Comparison of ENCODE assay signal across 15 cellular contexts in genomic region chr21:41653944-41654625, GRCh38.
DNase-seq lines count a peak whose midpoint lies in the region; ATAC-seq and TF ChIP-seq lines count a peak whose summit lies in the region.
"Had no signal": no experiment of that assay in that cellular context is flagged by ENCODE, and none has a peak within 500 bp of the region (broad histone marks: within the 10 kb centered on the region; RNA-seq: fewer than 3 reads in every experiment).

No MANE protein-coding gene starts in this region.

- H3K4me3 ChIP-seq in AG09309 (ENCODE audit: control insufficient read depth, low read depth, low read length), result no peak overlapping the region
- no peak overlapping the region for H3K4me3 ChIP-seq in lower lobe of right lung
- H3K4me3 ChIP-seq: BLaER1 had no signal

- POLR2A ChIA-PET in RWPE1 (lab: Yijun Ruan, JAX; ENCODE audit: low non-redundant PET), result no interaction called here

- peak; percentile 55 for DNase-seq in AG09309 (ENCODE audit: low read depth)
- DNase-seq in RWPE1 (ENCODE audit: low spot score), result peak; percentile 72
- DNase-seq in epithelial cell of prostate (ENCODE audit: low read depth, low spot score), result no peak
- no peak for DNase-seq in lower lobe of right lung
- DNase-seq in NOMO-1 (lab: John Stamatoyannopoulos, UW; ENCODE audit: unreplicated experiment in 2 of 2), result no peak
- DNase-seq in posterior vena cava (ENCODE audit: low spot score), result no peak
- no peak for DNase-seq in activated naive CD4-positive, alpha-beta T cell treated with anti-CD3 and anti-CD28 coated beads, Interleukin-2, amount 10 ng/mL, durations not matched to agents 7 days and 5 days
- no peak for DNase-seq in NCI-H526 treated with DMSO at 0.1 percent for 48 hours (lab: John Stamatoyannopoulos, UW)
- DNase-seq: activated CD4-positive, alpha-beta T cell treated with anti-CD3 and anti-CD28 coated beads for 36 hours; islet precursor cell; NCI-H1694; NK-92 treated with Interleukin-12 subunit alpha and Interleukin-12 subunit beta, amount 100 ng/mL, for 24 hours had no signal

- CTCF ChIA-PET in RWPE1 (lab: Yijun Ruan, JAX), result no interaction called here
- CTCF ChIA-PET in activated naive CD4-positive, alpha-beta T cell treated with anti-CD3 and anti-CD28 coated beads, Interleukin-2, amount 10 ng/mL, durations not matched to agents 7 days and 5 days (lab: Charles Lee), result no interaction called here

- H3K27ac Mint-ChIP-seq in activated naive CD4-positive, alpha-beta T cell treated with anti-CD3 and anti-CD28 coated beads, Interleukin-2, amount 10 ng/mL, durations not matched to agents 7 days and 5 days, result no peak overlapping the region
- H3K27ac Mint-ChIP-seq: activated CD4-positive, alpha-beta T cell treated with anti-CD3 and anti-CD28 coated beads for 36 hours; brain had no signal

- intact Hi-C loops in lower lobe of right lung (cut with DNase I), result no loop called here
- intact Hi-C loops in posterior vena cava (cut with DNase I), result no loop called here

- peaks cover 21% of the 10 kb centered on the region for H3K27me3 Mint-ChIP-seq in activated naive CD4-positive, alpha-beta T cell treated with anti-CD3 and anti-CD28 coated beads, Interleukin-2, amount 10 ng/mL, durations not matched to agents 7 days and 5 days

- no peaks in the 10 kb centered on the region for H3K36me3 Mint-ChIP-seq in activated naive CD4-positive, alpha-beta T cell treated with anti-CD3 and anti-CD28 coated beads, Interleukin-2, amount 10 ng/mL, durations not matched to agents 7 days and 5 days
- H3K36me3 Mint-ChIP-seq: brain had no signal

- TF ChIP-seq CTCF in AG09309 (IDR thresholded peaks at IDR 0.05; ENCODE audit: control insufficient read depth, insufficient read depth, low read depth, low read length, missing control alignments) (no peak), RWPE1 (conservative IDR thresholded peaks at IDR 0.05; ENCODE audit: low read depth) (no peak), lower lobe of right lung (IDR thresholded peaks at IDR 0.05) (no peak)

- peak; percentile 70 to 81 for ATAC-seq in lower lobe of right lung
- ATAC-seq: activated CD4-positive, alpha-beta T cell treated with anti-CD3 and anti-CD28 coated beads for 36 hours had no signal

- H3K27me3 ChIP-seq in lower lobe of right lung (ENCODE audit: low read depth), result no peaks in the 10 kb centered on the region
- H3K27me3 ChIP-seq: BLaER1 had no signal

- H3K9me3 ChIP-seq in lower lobe of right lung, result no peaks in the 10 kb centered on the region
- H3K9me3 ChIP-seq: BLaER1 had no signal

- no peaks in the 10 kb centered on the region for H3K36me3 ChIP-seq in lower lobe of right lung
- H3K36me3 ChIP-seq: BLaER1 had no signal

- peaks cover 11% of the 10 kb centered on the region for H3K4me1 ChIP-seq in lower lobe of right lung

- H3K27ac ChIP-seq in RWPE1 (peak overlapping the region; percentile 89), epithelial cell of prostate (peak overlapping the region; percentile 28), lower lobe of right lung (no peak overlapping the region)
- H3K27ac ChIP-seq: BLaER1 had no signal

- no peaks in the 10 kb centered on the region for H3K9me3 Mint-ChIP-seq in activated naive CD4-positive, alpha-beta T cell treated with anti-CD3 and anti-CD28 coated beads, Interleukin-2, amount 10 ng/mL, durations not matched to agents 7 days and 5 days

- no peaks in the 10 kb centered on the region for H3K4me1 Mint-ChIP-seq in activated naive CD4-positive, alpha-beta T cell treated with anti-CD3 and anti-CD28 coated beads, Interleukin-2, amount 10 ng/mL, durations not matched to agents 7 days and 5 days
- H3K4me1 Mint-ChIP-seq: activated CD4-positive, alpha-beta T cell treated with anti-CD3 and anti-CD28 coated beads for 36 hours had no signal

- H3K4me3 Mint-ChIP-seq in activated naive CD4-positive, alpha-beta T cell treated with anti-CD3 and anti-CD28 coated beads, Interleukin-2, amount 10 ng/mL, durations not matched to agents 7 days and 5 days, result no peak overlapping the region
- H3K4me3 Mint-ChIP-seq: activated CD4-positive, alpha-beta T cell treated with anti-CD3 and anti-CD28 coated beads for 36 hours; brain; neural crest cell had no signal

Comparison
In these comparisons a context has a peak if more than half of its experiments do, and no peak if none do; other contexts are left out.
1. DNase-seq: peak in AG09309 (single experiment) and RWPE1 (single experiment); none in epithelial cell of prostate (single experiment), lower lobe of right lung (single experiment), NOMO-1 (0 of 2), posterior vena cava (single experiment), activated naive CD4-positive, alpha-beta T cell treated with anti-CD3 and anti-CD28 coated beads, Interleukin-2, amount 10 ng/mL, durations not matched to agents 7 days and 5 days (single experiment) and NCI-H526 treated with DMSO at 0.1 percent for 48 hours (single experiment).